9 cellular contexts compared by ENCODE assay signal in the genomic region with DNA sequence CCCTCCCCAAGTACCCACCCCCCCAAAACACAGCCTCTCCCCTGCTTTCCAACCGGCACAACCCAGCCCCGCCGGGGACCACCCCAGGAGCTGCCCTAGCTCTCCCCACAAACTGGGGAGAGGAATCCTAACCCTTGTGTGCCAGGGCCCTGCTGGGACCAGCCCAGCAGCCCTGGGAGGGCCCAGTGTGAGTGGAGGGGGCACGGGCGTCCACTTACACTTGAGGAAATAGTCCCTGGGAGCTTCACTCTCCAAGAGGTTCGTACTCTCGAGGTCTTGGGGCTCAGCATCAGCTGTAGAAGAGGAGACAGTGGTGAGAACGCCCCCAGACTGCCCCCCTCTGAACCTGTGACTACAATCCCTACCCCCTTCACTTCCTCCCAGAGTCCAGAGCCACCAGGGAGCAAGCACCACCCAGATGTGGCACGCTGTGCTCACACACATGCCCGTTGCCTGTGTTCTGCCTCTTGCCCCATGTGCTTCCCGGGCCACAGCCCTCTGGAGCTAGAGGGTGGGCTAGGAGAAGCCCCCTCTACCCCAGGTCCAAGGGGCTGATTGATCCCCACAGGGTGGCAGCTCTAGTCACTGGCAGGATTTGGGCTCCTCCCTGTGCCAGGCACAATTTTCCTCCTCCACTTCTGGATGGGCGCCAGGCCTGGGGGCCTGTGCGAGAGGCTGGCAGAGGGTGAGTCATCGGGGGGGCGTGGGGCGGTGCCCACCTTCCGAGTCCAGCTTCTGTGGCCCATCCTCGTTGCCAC. TPM values are rescaled to one million over a fixed set of nuclear protein-coding genes. Genes with fewer than 3 reads are reported as not detected.
DNase-seq lines count a peak whose midpoint lies in the region; ATAC-seq and TF ChIP-seq lines count a peak whose summit lies in the region.
"Had no signal": no experiment of that assay in that cellular context is flagged by ENCODE, and none has a peak within 500 bp of the region (broad histone marks: within the 10 kb centered on the region; RNA-seq: fewer than 3 reads in every experiment).

No MANE protein-coding gene starts in this region.

- peaks cover 9% of the 10 kb centered on the region for H3K27me3 Mint-ChIP-seq in T-helper 2 cell treated with Interferon-gamma antibody and Interleukin-4, amounts not matched to agents 5 μg/mL and 100 μg/mL, for 36 hours (ENCODE audit: low read depth)
- H3K27me3 Mint-ChIP-seq in activated CD8-positive, alpha-beta T cell treated with anti-CD3 and anti-CD28 coated beads, Interleukin-2, amount 10 ng/mL, durations not matched to agents 7 days and 5 days (ENCODE audit: low read depth), result peaks cover 7% of the 10 kb centered on the region

- peak overlapping the region in 1 of 2 donors; percentile 74 for H3K4me3 ChIP-seq in left lung
- H3K4me3 ChIP-seq in thoracic aorta, result peak overlapping the region; percentile 78
- H3K4me3 ChIP-seq: neural progenitor cell had no signal

- H3K4me1 ChIP-seq in left lung (peaks cover 29 to 72% of the 10 kb centered on the region in 2 donors), thoracic aorta (ENCODE audit: control insufficient read depth in 1 of 2, low read depth in 2 of 2) (peaks cover 49 to 72% of the 10 kb centered on the region in 2 donors)

- POLR2A ChIA-PET in activated CD8-positive, alpha-beta T cell treated with anti-CD3 and anti-CD28 coated beads, Interleukin-2, amount 10 ng/mL, durations not matched to agents 7 days and 5 days (lab: Charles Lee), result interaction anchor here (0.9 to 3.9 kb wide), 14 partner anchors 8 to 122 kb away, joined by 3 to 23 read pairs (median 4); a partner anchor contains a TSS

- TF ChIP-seq CTCF in left lung (IDR thresholded peaks at IDR 0.05) (no peak), thoracic aorta (IDR thresholded peaks at IDR 0.05) (no peak)

- intact Hi-C loops in left lung (cut with DNase I), result no loop called here

- CTCF ChIA-PET in activated CD8-positive, alpha-beta T cell treated with anti-CD3 and anti-CD28 coated beads, Interleukin-2, amount 10 ng/mL, durations not matched to agents 7 days and 5 days (lab: Charles Lee), result interaction anchor here (0.8 to 14.5 kb wide), 12 partner anchors 14 to 125 kb away, joined by 3 to 307 read pairs (median 8); a partner anchor contains a TSS

- H3K9me3 ChIP-seq in left lung (no peaks in the 10 kb centered on the region), thoracic aorta (no peaks in the 10 kb centered on the region)

- H3K27ac Mint-ChIP-seq in T-helper 2 cell treated with Interferon-gamma antibody and Interleukin-4, amounts not matched to agents 5 μg/mL and 100 μg/mL, for 36 hours, result peak overlapping the region; percentile 88
- H3K27ac Mint-ChIP-seq in activated CD8-positive, alpha-beta T cell treated with anti-CD3 and anti-CD28 coated beads, Interleukin-2, amount 10 ng/mL, durations not matched to agents 7 days and 5 days, result peak overlapping the region; percentile 92
- H3K27ac Mint-ChIP-seq: neural progenitor cell had no signal

- H3K36me3 ChIP-seq in left lung (peaks cover 0 to 22% of the 10 kb centered on the region in 2 donors), thoracic aorta (peaks cover 7% of the 10 kb centered on the region)
- H3K36me3 ChIP-seq: neural progenitor cell had no signal

- no peak for ATAC-seq in activated CD8-positive, alpha-beta T cell treated with anti-CD3 and anti-CD28 coated beads, Interleukin-2, amount 10 ng/mL, durations not matched to agents 7 days and 5 days
- ATAC-seq in left lung (no peak), thoracic aorta (ENCODE audit: insufficient number of reproducible peaks, low FRiP score, low read depth) (no peak), GM19035 (IDR thresholded peaks at IDR 0.05; ENCODE audit: unreplicated experiment) (no peak), HG03432 (IDR thresholded peaks at IDR 0.05; ENCODE audit: unreplicated experiment) (no peak)

- H3K27ac ChIP-seq in left lung (peak overlapping the region; percentile 90 to 94), thoracic aorta (peak overlapping the region; percentile 99)
- H3K27ac ChIP-seq: neural progenitor cell had no signal

- H3K27me3 ChIP-seq in left lung, result peaks cover 0 to 39% of the 10 kb centered on the region in 2 donors
- H3K27me3 ChIP-seq in thoracic aorta (replicated peaks; ENCODE audit: insufficient read depth), result no peaks in the 10 kb centered on the region

- peaks cover 4% of the 10 kb centered on the region for H3K36me3 Mint-ChIP-seq in T-helper 2 cell treated with Interferon-gamma antibody and Interleukin-4, amounts not matched to agents 5 μg/mL and 100 μg/mL, for 36 hours (ENCODE audit: low read depth)
- H3K36me3 Mint-ChIP-seq in activated CD8-positive, alpha-beta T cell treated with anti-CD3 and anti-CD28 coated beads, Interleukin-2, amount 10 ng/mL, durations not matched to agents 7 days and 5 days (ENCODE audit: low read depth), result peaks cover 26% of the 10 kb centered on the region
- H3K36me3 Mint-ChIP-seq: neural progenitor cell had no signal

- no peaks in the 10 kb centered on the region for H3K9me3 Mint-ChIP-seq in T-helper 2 cell treated with Interferon-gamma antibody and Interleukin-4, amounts not matched to agents 5 μg/mL and 100 μg/mL, for 36 hours
- no peaks in the 10 kb centered on the region for H3K9me3 Mint-ChIP-seq in activated CD8-positive, alpha-beta T cell treated with anti-CD3 and anti-CD28 coated beads, Interleukin-2, amount 10 ng/mL, durations not matched to agents 7 days and 5 days (ENCODE audit: insufficient read depth)
- H3K9me3 Mint-ChIP-seq: neural progenitor cell had no signal

- no peak for DNase-seq in T-helper 2 cell treated with Interferon-gamma antibody and Interleukin-4, amounts not matched to agents 5 μg/mL and 100 μg/mL, for 36 hours (ENCODE audit: low spot score)
- DNase-seq in T-helper 2 cell, result no peak
- DNase-seq in activated CD8-positive, alpha-beta T cell treated with anti-CD3 and anti-CD28 coated beads, Interleukin-2, amount 10 ng/mL, durations not matched to agents 7 days and 5 days, result no peak
- peak in 1 of 2 donors; percentile 53 for DNase-seq in left lung
- no peak for DNase-seq in thoracic aorta (ENCODE audit: low spot score)
- no peak for DNase-seq in effector CD4-positive, alpha-beta T cell

- H3K4me1 Mint-ChIP-seq in T-helper 2 cell treated with Interferon-gamma antibody and Interleukin-4, amounts not matched to agents 5 μg/mL and 100 μg/mL, for 36 hours (ENCODE audit: low read depth), result peaks cover 34% of the 10 kb centered on the region
- H3K4me1 Mint-ChIP-seq in activated CD8-positive, alpha-beta T cell treated with anti-CD3 and anti-CD28 coated beads, Interleukin-2, amount 10 ng/mL, durations not matched to agents 7 days and 5 days (ENCODE audit: low read depth), result peaks cover 49% of the 10 kb centered on the region

- H3K4me3 Mint-ChIP-seq in T-helper 2 cell treated with Interferon-gamma antibody and Interleukin-4, amounts not matched to agents 5 μg/mL and 100 μg/mL, for 36 hours, result peak overlapping the region; percentile 89
- peak overlapping the region; percentile 91 for H3K4me3 Mint-ChIP-seq in activated CD8-positive, alpha-beta T cell treated with anti-CD3 and anti-CD28 coated beads, Interleukin-2, amount 10 ng/mL, durations not matched to agents 7 days and 5 days
- H3K4me3 Mint-ChIP-seq: neural progenitor cell had no signal

RNA-seq across cellular contexts. Expression of a gene that starts 3.0 kb away (rescaled TPM):
- 10 to 100 TPM; 31.4 to 36.8 TPM for total RNA-seq in activated CD8-positive, alpha-beta T cell treated with anti-CD3 and anti-CD28 coated beads, Interleukin-2, amount 10 ng/mL, durations not matched to agents 7 days and 5 days
- total RNA-seq in left lung (10 to 100 TPM; 43.0 to 63.8 TPM), thoracic aorta (10 to 100 TPM; 58.9 to 94.0 TPM)

RNA-seq across cellular contexts. Expression of a gene that starts 20.2 kb away (rescaled TPM):
- 10 to 100 TPM; 64.3 to 68.6 TPM for total RNA-seq in activated CD8-positive, alpha-beta T cell treated with anti-CD3 and anti-CD28 coated beads, Interleukin-2, amount 10 ng/mL, durations not matched to agents 7 days and 5 days
- 100 to 1,000 TPM; 119 to 132 TPM for total RNA-seq in left lung
- 10 to 100 TPM; 55.8 to 83.1 TPM for total RNA-seq in thoracic aorta

RNA-seq across cellular contexts. Expression of a gene that starts 21.4 kb away (rescaled TPM):
- 10 to 100 TPM; 35.8 to 37.3 TPM for total RNA-seq in activated CD8-positive, alpha-beta T cell treated with anti-CD3 and anti-CD28 coated beads, Interleukin-2, amount 10 ng/mL, durations not matched to agents 7 days and 5 days
- total RNA-seq in left lung (10 to 100 TPM; 26.3 to 35.1 TPM), thoracic aorta (10 to 100 TPM; 21.4 to 22.6 TPM)

RNA-seq across cellular contexts. Expression of a gene that starts 29.3 kb away (rescaled TPM):
- total RNA-seq in activated CD8-positive, alpha-beta T cell treated with anti-CD3 and anti-CD28 coated beads, Interleukin-2, amount 10 ng/mL, durations not matched to agents 7 days and 5 days, result 100 to 1,000 TPM in 1 of 2 experiments, 10 to 100 TPM in 1; 89.0 to 113 TPM
- total RNA-seq in left lung (10 to 100 TPM; 80.5 to 81.8 TPM), thoracic aorta (10 to 100 TPM; 42.4 to 56.2 TPM)

RNA-seq across cellular contexts. Expression of a gene that starts 31.2 kb away (rescaled TPM):
- 100 to 1,000 TPM; 234 to 249 TPM for total RNA-seq in activated CD8-positive, alpha-beta T cell treated with anti-CD3 and anti-CD28 coated beads, Interleukin-2, amount 10 ng/mL, durations not matched to agents 7 days and 5 days
- 10 to 100 TPM; 60.5 to 91.4 TPM for total RNA-seq in left lung
- total RNA-seq in thoracic aorta, result 10 to 100 TPM; 13.5 to 36.0 TPM
